In the genomic region with DNA sequence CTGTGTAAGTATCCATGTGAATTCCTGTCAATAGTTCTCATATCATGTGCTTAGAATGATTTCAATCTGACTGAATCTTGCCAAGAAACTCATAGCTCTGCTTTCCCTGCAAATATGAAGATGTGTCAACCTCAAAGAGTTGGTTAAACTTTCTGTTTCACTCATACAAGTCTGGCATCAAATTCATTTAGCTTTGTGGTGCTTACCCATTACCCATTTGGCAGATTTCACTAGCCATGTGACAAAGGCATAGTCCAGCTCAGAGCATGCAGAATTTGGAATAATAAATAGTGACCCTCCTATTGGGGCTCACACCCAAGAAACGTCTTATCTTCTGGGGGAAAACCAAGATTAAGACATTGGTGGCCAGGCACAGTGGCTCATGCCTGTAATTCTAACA, we compare ENCODE assay signal across 13 cellular contexts.
DNase-seq lines count a peak whose midpoint lies in the region; ATAC-seq and TF ChIP-seq lines count a peak whose summit lies in the region.
"Had no signal": no experiment of that assay in that cellular context is flagged by ENCODE, and none has a peak within 500 bp of the region (broad histone marks: within the 10 kb centered on the region; RNA-seq: fewer than 3 reads in every experiment).

No MANE protein-coding gene starts in this region.

- ATAC-seq in right lobe of liver (peak; percentile 73 to 78 (median 76)), omental fat pad (ENCODE audit: low FRiP score) (no peak)
- ATAC-seq: K562 had no signal

- no peak for TF ChIP-seq CTCF in AG10803 (conservative IDR thresholded peaks at IDR 0.05; ENCODE audit: low read length)
- TF ChIP-seq CTCF in right lobe of liver (IDR thresholded peaks at IDR 0.05) = no peak
- no peak for TF ChIP-seq CTCF in endothelial cell (IDR thresholded peaks at IDR 0.05; ENCODE audit: unreplicated experiment)
- TF ChIP-seq CTCF in omental fat pad (IDR thresholded peaks at IDR 0.05) = no peak

- peaks cover 34% of the 10 kb centered on the region for H3F3A ChIP-seq in GM23248 (ENCODE audit: insufficient read depth)

- H3K4me1 Mint-ChIP-seq in activated naive CD8-positive, alpha-beta T cell treated with anti-CD3 and anti-CD28 coated beads for 36 hours = peaks cover 47% of the 10 kb centered on the region
- H3K4me1 Mint-ChIP-seq in endothelial cell (ENCODE audit: unreplicated experiment) = peaks cover 29% of the 10 kb centered on the region

- H3K9ac ChIP-seq in GM23248 = no peak overlapping the region

- H3K79me2 ChIP-seq in GM23248 (ENCODE audit: insufficient read depth) = no peaks in the 10 kb centered on the region

- peaks cover 5% of the 10 kb centered on the region for H3K9me3 Mint-ChIP-seq in activated naive CD8-positive, alpha-beta T cell treated with anti-CD3 and anti-CD28 coated beads for 36 hours
- no peaks in the 10 kb centered on the region for H3K9me3 Mint-ChIP-seq in endothelial cell (ENCODE audit: unreplicated experiment)

- 8 to 11% methylated on average over 1 of the region's 1 CpG for WGBS in GM23248 (ENCODE audit: low coverage in 1 of 2, low lambda C conversion rate in 2 of 2, missing lambda C conversion rate in 2 of 2), 2 experiments
- 0% methylated on average over 1 of the region's 1 CpG for WGBS in right lobe of liver (ENCODE audit: insufficient coverage, low coverage, low lambda C conversion rate, missing lambda C conversion rate)

- no peak overlapping the region for H2AFZ ChIP-seq in GM23248

- H3K4me2 ChIP-seq in GM23248 (ENCODE audit: unreplicated experiment) = no peak overlapping the region

- in situ Hi-C loops in GM23248 (cut with MboI) = no loop called here

- no peak for TF ChIP-seq POLR2A in right lobe of liver (IDR thresholded peaks at IDR 0.05)

- H3K4me3 ChIP-seq in AG10803 (ENCODE audit: low read length) (no peak overlapping the region), GM23248 (no peak overlapping the region), right lobe of liver (no peak overlapping the region)
- H3K4me3 ChIP-seq: K562 had no signal

- no peaks in the 10 kb centered on the region for H3K9me2 ChIP-seq in GM23248 (ENCODE audit: insufficient read depth)

- intact Hi-C loops in right lobe of liver (cut with DNase I) = no loop called here

- peak overlapping the region; percentile 5 for H3K4me3 Mint-ChIP-seq in activated naive CD8-positive, alpha-beta T cell treated with anti-CD3 and anti-CD28 coated beads for 36 hours
- no peak overlapping the region for H3K4me3 Mint-ChIP-seq in endothelial cell (ENCODE audit: unreplicated experiment)
- H3K4me3 Mint-ChIP-seq: naive B cell had no signal

- peak; percentile 67 for DNase-seq in AG10803 (ENCODE audit: low read depth)
- DNase-seq in GM23248 = peak; percentile 68
- DNase-seq in activated naive CD8-positive, alpha-beta T cell treated with anti-CD3 and anti-CD28 coated beads for 36 hours = no peak
- no peak for DNase-seq in right lobe of liver
- DNase-seq in NCI-H524 treated with DMSO at 0.1 percent for 48 hours (lab: John Stamatoyannopoulos, UW) = no peak
- no peak for DNase-seq in endothelial cell (ENCODE audit: low spot score)
- no peak for DNase-seq in omental fat pad (ENCODE audit: low spot score)
- no peak for DNase-seq in NCI-H510A (lab: John Stamatoyannopoulos, UW)
- DNase-seq: foreskin keratinocyte, GOT3, naive B cell, NCI-H2081 treated with DMSO at 0.1 percent for 48 hours had no signal

- H3K9me3 ChIP-seq in GM23248 (ENCODE audit: low read depth) (no peaks in the 10 kb centered on the region), right lobe of liver (no peaks in the 10 kb centered on the region)

- H3K27me3 Mint-ChIP-seq in activated naive CD8-positive, alpha-beta T cell treated with anti-CD3 and anti-CD28 coated beads for 36 hours = no peaks in the 10 kb centered on the region
- no peaks in the 10 kb centered on the region for H3K27me3 Mint-ChIP-seq in endothelial cell (ENCODE audit: unreplicated experiment)
- H3K27me3 Mint-ChIP-seq: naive B cell had no signal

- peaks cover 22% of the 10 kb centered on the region for H3K4me1 ChIP-seq in GM23248 (ENCODE audit: insufficient read depth)
- peaks cover 0 to 29% (median 7%) of the 10 kb centered on the region in 4 donors for H3K4me1 ChIP-seq in right lobe of liver
- H3K4me1 ChIP-seq: foreskin keratinocyte had no signal

- H3K27ac ChIP-seq in GM23248 (peak overlapping the region; percentile 64), right lobe of liver (peak overlapping the region; percentile 7 to 76 (median 26))
- H3K27ac ChIP-seq: foreskin keratinocyte had no signal

- peak overlapping the region; percentile 93 for H3K27ac Mint-ChIP-seq in activated naive CD8-positive, alpha-beta T cell treated with anti-CD3 and anti-CD28 coated beads for 36 hours
- H3K27ac Mint-ChIP-seq in endothelial cell (ENCODE audit: unreplicated experiment) = no peak overlapping the region
- H3K27ac Mint-ChIP-seq: naive B cell had no signal

- no peaks in the 10 kb centered on the region for H4K20me1 ChIP-seq in GM23248 (ENCODE audit: insufficient read depth)

- H3K36me3 Mint-ChIP-seq in activated naive CD8-positive, alpha-beta T cell treated with anti-CD3 and anti-CD28 coated beads for 36 hours = no peaks in the 10 kb centered on the region
- peaks cover 5% of the 10 kb centered on the region for H3K36me3 Mint-ChIP-seq in endothelial cell (ENCODE audit: low read depth, unreplicated experiment)
- H3K36me3 Mint-ChIP-seq: naive B cell had no signal

- H3K27me3 ChIP-seq in GM23248 (replicated peaks; ENCODE audit: insufficient read depth) (no peaks in the 10 kb centered on the region), right lobe of liver (no peaks in the 10 kb centered on the region)
- H3K27me3 ChIP-seq: foreskin keratinocyte had no signal

- H3K36me3 ChIP-seq in GM23248 (ENCODE audit: low read depth) (no peaks in the 10 kb centered on the region), right lobe of liver (no peaks in the 10 kb centered on the region)

Comparison
In these comparisons a context has a peak if more than half of its experiments do, and no peak if none do; other contexts are left out.
1. DNase-seq: peak in AG10803 (single experiment) and GM23248 (single experiment); none in activated naive CD8-positive, alpha-beta T cell treated with anti-CD3 and anti-CD28 coated beads for 36 hours (single experiment), right lobe of liver (0 of 3), NCI-H524 treated with DMSO at 0.1 percent for 48 hours (single experiment), endothelial cell (single experiment), omental fat pad (single experiment) and NCI-H510A (single experiment).